1 cellular context compared by ENCODE assay signal in genomic region chr10:101031128-101031795, GRCh38.
TF ChIP-seq lines count a peak whose summit lies in the region.

Gene PDZD7, minus strand, starts transcription at chr10:101031129. Its CDS starts 910 bp downstream, at chr10:101030219.
Gene SFXN3, plus strand, starts transcription at chr10:101031234. Its CDS starts 3,461 bp downstream, at chr10:101034695.

TF ChIP-seq in HepG2, 621 proteins besides CTCF, POLR2A, EP300 and RAD21 (continued from another document and continues in another):
- TF ChIP-seq, protein P1, sequence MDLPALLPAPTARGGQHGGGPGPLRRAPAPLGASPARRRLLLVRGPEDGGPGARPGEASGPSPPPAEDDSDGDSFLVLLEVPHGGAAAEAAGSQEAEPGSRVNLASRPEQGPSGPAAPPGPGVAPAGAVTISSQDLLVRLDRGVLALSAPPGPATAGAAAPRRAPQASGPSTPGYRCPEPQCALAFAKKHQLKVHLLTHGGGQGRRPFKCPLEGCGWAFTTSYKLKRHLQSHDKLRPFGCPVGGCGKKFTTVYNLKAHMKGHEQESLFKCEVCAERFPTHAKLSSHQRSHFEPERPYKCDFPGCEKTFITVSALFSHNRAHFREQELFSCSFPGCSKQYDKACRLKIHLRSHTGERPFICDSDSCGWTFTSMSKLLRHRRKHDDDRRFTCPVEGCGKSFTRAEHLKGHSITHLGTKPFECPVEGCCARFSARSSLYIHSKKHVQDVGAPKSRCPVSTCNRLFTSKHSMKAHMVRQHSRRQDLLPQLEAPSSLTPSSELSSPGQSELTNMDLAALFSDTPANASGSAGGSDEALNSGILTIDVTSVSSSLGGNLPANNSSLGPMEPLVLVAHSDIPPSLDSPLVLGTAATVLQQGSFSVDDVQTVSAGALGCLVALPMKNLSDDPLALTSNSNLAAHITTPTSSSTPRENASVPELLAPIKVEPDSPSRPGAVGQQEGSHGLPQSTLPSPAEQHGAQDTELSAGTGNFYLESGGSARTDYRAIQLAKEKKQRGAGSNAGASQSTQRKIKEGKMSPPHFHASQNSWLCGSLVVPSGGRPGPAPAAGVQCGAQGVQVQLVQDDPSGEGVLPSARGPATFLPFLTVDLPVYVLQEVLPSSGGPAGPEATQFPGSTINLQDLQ (CRISPR knock-in tag; IDR thresholded peaks at IDR 0.05), result 0 out of 2 replicates have a peak, but pooled peaks have one; percentile 10
- no peak for TF ChIP-seq ZNF292 (CRISPR knock-in tag; IDR thresholded peaks at IDR 0.05; ENCODE audit: borderline replicate concordance, low read depth)
- TF ChIP-seq MTA1 (CRISPR knock-in tag; IDR thresholded peaks at IDR 0.05; ENCODE audit: borderline replicate concordance), result no peak
- no peak for TF ChIP-seq ZNF121 (CRISPR knock-in tag; IDR thresholded peaks at IDR 0.05)
- TF ChIP-seq NFYB (CRISPR knock-in tag; IDR thresholded peaks at IDR 0.05), result peak; percentile 99
- no peak for TF ChIP-seq GATA4 (IDR thresholded peaks at IDR 0.05; ENCODE audit: borderline replicate concordance, low read depth)
- no peak for TF ChIP-seq ZNF382 (CRISPR knock-in tag; IDR thresholded peaks at IDR 0.05; ENCODE audit: borderline replicate concordance)
- no peak for TF ChIP-seq SP4 (CRISPR knock-in tag; IDR thresholded peaks at IDR 0.05)
- TF ChIP-seq ZNF792 (CRISPR knock-in tag; IDR thresholded peaks at IDR 0.05), result no peak
- TF ChIP-seq, protein P2, sequence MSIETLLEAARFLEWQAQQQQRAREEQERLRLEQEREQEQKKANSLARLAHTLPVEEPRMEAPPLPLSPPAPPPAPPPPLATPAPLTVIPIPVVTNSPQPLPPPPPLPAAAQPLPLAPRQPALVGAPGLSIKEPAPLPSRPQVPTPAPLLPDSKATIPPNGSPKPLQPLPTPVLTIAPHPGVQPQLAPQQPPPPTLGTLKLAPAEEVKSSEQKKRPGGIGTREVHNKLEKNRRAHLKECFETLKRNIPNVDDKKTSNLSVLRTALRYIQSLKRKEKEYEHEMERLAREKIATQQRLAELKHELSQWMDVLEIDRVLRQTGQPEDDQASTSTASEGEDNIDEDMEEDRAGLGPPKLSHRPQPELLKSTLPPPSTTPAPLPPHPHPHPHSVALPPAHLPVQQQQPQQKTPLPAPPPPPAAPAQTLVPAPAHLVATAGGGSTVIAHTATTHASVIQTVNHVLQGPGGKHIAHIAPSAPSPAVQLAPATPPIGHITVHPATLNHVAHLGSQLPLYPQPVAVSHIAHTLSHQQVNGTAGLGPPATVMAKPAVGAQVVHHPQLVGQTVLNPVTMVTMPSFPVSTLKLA (IDR thresholded peaks at IDR 0.05), result no peak
- TF ChIP-seq DNMT1 (CRISPR knock-in tag; IDR thresholded peaks at IDR 0.05), result 0 out of 2 replicates have a peak, but pooled peaks have one; percentile 14
- TF ChIP-seq PHF21A (CRISPR knock-in tag; IDR thresholded peaks at IDR 0.05), result peak; percentile 47
- TF ChIP-seq ZNF326 (CRISPR knock-in tag; IDR thresholded peaks at IDR 0.05; ENCODE audit: borderline replicate concordance), result no peak
- TF ChIP-seq, protein P3, sequence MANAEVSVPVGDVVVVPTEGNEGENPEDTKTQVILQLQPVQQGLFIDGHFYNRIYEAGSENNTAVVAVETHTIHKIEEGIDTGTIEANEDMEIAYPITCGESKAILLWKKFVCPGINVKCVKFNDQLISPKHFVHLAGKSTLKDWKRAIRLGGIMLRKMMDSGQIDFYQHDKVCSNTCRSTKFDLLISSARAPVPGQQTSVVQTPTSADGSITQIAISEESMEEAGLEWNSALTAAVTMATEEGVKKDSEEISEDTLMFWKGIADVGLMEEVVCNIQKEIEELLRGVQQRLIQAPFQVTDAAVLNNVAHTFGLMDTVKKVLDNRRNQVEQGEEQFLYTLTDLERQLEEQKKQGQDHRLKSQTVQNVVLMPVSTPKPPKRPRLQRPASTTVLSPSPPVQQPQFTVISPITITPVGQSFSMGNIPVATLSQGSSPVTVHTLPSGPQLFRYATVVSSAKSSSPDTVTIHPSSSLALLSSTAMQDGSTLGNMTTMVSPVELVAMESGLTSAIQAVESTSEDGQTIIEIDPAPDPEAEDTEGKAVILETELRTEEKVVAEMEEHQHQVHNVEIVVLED (CRISPR knock-in tag; IDR thresholded peaks at IDR 0.05; ENCODE audit: borderline replicate concordance), result peak; percentile 36; the same call in 1 of the 2 replicates
- TF ChIP-seq CREM (IDR thresholded peaks at IDR 0.05), result no peak
- TF ChIP-seq CREM (CRISPR knock-in tag; IDR thresholded peaks at IDR 0.05), result no peak
- TF ChIP-seq, protein P4, sequence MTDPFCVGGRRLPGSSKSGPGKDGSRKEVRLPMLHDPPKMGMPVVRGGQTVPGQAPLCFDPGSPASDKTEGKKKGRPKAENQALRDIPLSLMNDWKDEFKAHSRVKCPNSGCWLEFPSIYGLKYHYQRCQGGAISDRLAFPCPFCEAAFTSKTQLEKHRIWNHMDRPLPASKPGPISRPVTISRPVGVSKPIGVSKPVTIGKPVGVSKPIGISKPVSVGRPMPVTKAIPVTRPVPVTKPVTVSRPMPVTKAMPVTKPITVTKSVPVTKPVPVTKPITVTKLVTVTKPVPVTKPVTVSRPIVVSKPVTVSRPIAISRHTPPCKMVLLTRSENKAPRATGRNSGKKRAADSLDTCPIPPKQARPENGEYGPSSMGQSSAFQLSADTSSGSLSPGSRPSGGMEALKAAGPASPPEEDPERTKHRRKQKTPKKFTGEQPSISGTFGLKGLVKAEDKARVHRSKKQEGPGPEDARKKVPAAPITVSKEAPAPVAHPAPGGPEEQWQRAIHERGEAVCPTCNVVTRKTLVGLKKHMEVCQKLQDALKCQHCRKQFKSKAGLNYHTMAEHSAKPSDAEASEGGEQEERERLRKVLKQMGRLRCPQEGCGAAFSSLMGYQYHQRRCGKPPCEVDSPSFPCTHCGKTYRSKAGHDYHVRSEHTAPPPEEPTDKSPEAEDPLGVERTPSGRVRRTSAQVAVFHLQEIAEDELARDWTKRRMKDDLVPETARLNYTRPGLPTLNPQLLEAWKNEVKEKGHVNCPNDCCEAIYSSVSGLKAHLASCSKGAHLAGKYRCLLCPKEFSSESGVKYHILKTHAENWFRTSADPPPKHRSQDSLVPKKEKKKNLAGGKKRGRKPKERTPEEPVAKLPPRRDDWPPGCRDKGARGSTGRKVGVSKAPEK (CRISPR knock-in tag; IDR thresholded peaks at IDR 0.05; ENCODE audit: borderline replicate concordance), result no peak
- no peak for TF ChIP-seq RFXAP (CRISPR knock-in tag; IDR thresholded peaks at IDR 0.05; ENCODE audit: borderline replicate concordance)
- TF ChIP-seq SRY (CRISPR knock-in tag; IDR thresholded peaks at IDR 0.05), result no peak
- TF ChIP-seq ZNF569 (CRISPR knock-in tag; IDR thresholded peaks at IDR 0.05; ENCODE audit: borderline replicate concordance), result no peak
- TF ChIP-seq ZNF414 (CRISPR knock-in tag; IDR thresholded peaks at IDR 0.05), result no peak
- TF ChIP-seq KLF13 (CRISPR knock-in tag; IDR thresholded peaks at IDR 0.05), result 0 out of 2 replicates have a peak, but pooled peaks have one; percentile 35
- no peak for TF ChIP-seq SMAD9 (CRISPR knock-in tag; IDR thresholded peaks at IDR 0.05)
- 0 out of 2 replicates have a peak, but pooled peaks have one; percentile 2 for TF ChIP-seq SALL2 (CRISPR knock-in tag; IDR thresholded peaks at IDR 0.05)
- TF ChIP-seq, protein P5, sequence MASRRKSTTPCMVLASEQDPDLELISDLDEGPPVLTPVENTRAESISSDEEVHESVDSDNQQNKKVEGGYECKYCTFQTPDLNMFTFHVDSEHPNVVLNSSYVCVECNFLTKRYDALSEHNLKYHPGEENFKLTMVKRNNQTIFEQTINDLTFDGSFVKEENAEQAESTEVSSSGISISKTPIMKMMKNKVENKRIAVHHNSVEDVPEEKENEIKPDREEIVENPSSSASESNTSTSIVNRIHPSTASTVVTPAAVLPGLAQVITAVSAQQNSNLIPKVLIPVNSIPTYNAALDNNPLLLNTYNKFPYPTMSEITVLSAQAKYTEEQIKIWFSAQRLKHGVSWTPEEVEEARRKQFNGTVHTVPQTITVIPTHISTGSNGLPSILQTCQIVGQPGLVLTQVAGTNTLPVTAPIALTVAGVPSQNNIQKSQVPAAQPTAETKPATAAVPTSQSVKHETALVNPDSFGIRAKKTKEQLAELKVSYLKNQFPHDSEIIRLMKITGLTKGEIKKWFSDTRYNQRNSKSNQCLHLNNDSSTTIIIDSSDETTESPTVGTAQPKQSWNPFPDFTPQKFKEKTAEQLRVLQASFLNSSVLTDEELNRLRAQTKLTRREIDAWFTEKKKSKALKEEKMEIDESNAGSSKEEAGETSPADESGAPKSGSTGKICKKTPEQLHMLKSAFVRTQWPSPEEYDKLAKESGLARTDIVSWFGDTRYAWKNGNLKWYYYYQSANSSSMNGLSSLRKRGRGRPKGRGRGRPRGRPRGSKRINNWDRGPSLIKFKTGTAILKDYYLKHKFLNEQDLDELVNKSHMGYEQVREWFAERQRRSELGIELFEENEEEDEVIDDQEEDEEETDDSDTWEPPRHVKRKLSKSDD (CRISPR knock-in tag; IDR thresholded peaks at IDR 0.05; ENCODE audit: low read depth), result no peak
- TF ChIP-seq, protein P6, sequence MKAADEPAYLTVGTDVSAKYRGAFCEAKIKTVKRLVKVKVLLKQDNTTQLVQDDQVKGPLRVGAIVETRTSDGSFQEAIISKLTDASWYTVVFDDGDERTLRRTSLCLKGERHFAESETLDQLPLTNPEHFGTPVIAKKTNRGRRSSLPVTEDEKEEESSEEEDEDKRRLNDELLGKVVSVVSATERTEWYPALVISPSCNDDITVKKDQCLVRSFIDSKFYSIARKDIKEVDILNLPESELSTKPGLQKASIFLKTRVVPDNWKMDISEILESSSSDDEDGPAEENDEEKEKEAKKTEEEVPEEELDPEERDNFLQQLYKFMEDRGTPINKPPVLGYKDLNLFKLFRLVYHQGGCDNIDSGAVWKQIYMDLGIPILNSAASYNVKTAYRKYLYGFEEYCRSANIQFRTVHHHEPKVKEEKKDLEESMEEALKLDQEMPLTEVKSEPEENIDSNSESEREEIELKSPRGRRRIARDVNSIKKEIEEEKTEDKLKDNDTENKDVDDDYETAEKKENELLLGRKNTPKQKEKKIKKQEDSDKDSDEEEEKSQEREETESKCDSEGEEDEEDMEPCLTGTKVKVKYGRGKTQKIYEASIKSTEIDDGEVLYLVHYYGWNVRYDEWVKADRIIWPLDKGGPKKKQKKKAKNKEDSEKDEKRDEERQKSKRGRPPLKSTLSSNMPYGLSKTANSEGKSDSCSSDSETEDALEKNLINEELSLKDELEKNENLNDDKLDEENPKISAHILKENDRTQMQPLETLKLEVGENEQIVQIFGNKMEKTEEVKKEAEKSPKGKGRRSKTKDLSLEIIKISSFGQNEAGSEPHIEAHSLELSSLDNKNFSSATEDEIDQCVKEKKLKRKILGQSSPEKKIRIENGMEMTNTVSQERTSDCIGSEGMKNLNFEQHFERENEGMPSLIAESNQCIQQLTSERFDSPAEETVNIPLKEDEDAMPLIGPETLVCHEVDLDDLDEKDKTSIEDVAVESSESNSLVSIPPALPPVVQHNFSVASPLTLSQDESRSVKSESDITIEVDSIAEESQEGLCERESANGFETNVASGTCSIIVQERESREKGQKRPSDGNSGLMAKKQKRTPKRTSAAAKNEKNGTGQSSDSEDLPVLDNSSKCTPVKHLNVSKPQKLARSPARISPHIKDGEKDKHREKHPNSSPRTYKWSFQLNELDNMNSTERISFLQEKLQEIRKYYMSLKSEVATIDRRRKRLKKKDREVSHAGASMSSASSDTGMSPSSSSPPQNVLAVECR (CRISPR knock-in tag; IDR thresholded peaks at IDR 0.05; ENCODE audit: borderline replicate concordance), result peak; percentile 43
- TF ChIP-seq, protein P7, sequence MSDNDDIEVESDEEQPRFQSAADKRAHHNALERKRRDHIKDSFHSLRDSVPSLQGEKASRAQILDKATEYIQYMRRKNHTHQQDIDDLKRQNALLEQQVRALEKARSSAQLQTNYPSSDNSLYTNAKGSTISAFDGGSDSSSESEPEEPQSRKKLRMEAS (IDR thresholded peaks at IDR 0.05), result no peak
- no peak for TF ChIP-seq ETV5 (CRISPR knock-in tag; IDR thresholded peaks at IDR 0.05; ENCODE audit: borderline replicate concordance)
- TF ChIP-seq ZNF235 (CRISPR knock-in tag; IDR thresholded peaks at IDR 0.05; ENCODE audit: borderline replicate concordance), result 0 out of 2 replicates have a peak, but pooled peaks have one; percentile 11
- peak; percentile 15; the same call in 1 of the 2 replicates for TF ChIP-seq ZNF891 (CRISPR knock-in tag; IDR thresholded peaks at IDR 0.05)
- TF ChIP-seq, protein P8, sequence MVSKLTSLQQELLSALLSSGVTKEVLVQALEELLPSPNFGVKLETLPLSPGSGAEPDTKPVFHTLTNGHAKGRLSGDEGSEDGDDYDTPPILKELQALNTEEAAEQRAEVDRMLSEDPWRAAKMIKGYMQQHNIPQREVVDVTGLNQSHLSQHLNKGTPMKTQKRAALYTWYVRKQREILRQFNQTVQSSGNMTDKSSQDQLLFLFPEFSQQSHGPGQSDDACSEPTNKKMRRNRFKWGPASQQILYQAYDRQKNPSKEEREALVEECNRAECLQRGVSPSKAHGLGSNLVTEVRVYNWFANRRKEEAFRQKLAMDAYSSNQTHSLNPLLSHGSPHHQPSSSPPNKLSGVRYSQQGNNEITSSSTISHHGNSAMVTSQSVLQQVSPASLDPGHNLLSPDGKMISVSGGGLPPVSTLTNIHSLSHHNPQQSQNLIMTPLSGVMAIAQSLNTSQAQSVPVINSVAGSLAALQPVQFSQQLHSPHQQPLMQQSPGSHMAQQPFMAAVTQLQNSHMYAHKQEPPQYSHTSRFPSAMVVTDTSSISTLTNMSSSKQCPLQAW (CRISPR knock-in tag; IDR thresholded peaks at IDR 0.05), result 0 out of 2 replicates have a peak, but pooled peaks have one; percentile 26
- no peak for TF ChIP-seq SP1 (IDR thresholded peaks at IDR 0.05)
- no peak; the same call in 1 of the 2 replicates for TF ChIP-seq SP1 (CRISPR knock-in tag; IDR thresholded peaks at IDR 0.05)
- TF ChIP-seq TOE1 (CRISPR knock-in tag; IDR thresholded peaks at IDR 0.05), result no peak
- TF ChIP-seq GABPB1 (CRISPR knock-in tag; IDR thresholded peaks at IDR 0.05), result peak; percentile 70; the same call in 1 of the 2 replicates
- 0 out of 2 replicates have a peak, but pooled peaks have one; percentile 24 for TF ChIP-seq CHD2 (IDR thresholded peaks at IDR 0.05; ENCODE audit: low read depth, low read length)
- TF ChIP-seq ZNF20 (CRISPR knock-in tag; IDR thresholded peaks at IDR 0.05), result no peak
- TF ChIP-seq, protein P9, sequence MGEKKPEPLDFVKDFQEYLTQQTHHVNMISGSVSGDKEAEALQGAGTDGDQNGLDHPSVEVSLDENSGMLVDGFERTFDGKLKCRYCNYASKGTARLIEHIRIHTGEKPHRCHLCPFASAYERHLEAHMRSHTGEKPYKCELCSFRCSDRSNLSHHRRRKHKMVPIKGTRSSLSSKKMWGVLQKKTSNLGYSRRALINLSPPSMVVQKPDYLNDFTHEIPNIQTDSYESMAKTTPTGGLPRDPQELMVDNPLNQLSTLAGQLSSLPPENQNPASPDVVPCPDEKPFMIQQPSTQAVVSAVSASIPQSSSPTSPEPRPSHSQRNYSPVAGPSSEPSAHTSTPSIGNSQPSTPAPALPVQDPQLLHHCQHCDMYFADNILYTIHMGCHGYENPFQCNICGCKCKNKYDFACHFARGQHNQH (CRISPR knock-in tag; IDR thresholded peaks at IDR 0.05), result no peak
- TF ChIP-seq CREB1 (IDR thresholded peaks at IDR 0.05), result peak; percentile 60
- TF ChIP-seq CREB1 (CRISPR knock-in tag; IDR thresholded peaks at IDR 0.05), result no peak
